10 cellular contexts compared by ENCODE assay signal in genomic region chr2:237486819-237487448, GRCh38. TPM values are rescaled to one million over a fixed set of nuclear protein-coding genes. Genes with fewer than 3 reads are reported as not detected.
DNase-seq lines count a peak whose midpoint lies in the region; ATAC-seq, FAIRE-seq and TF ChIP-seq lines count a peak whose summit lies in the region.
"Had no signal": no experiment of that assay in that cellular context is flagged by ENCODE, and none has a peak within 500 bp of the region (broad histone marks: within the 10 kb centered on the region; RNA-seq: fewer than 3 reads in every experiment).

TSS of gene MLPH (plus strand) at chr2:237487251. CDS start at chr2:237493427, 6,176 bp downstream.

- ATAC-seq in HG03520 (IDR thresholded peaks at IDR 0.05; ENCODE audit: unreplicated experiment): no peak

- H3K36me3 ChIP-seq in astrocyte (ENCODE audit: insufficient read depth, low read length): peaks cover 6% of the 10 kb centered on the region
- no peaks in the 10 kb centered on the region for H3K36me3 ChIP-seq in iPS-15b (ENCODE audit: control insufficient read depth, insufficient read depth, low read length)
- H3K36me3 ChIP-seq in skeletal muscle satellite cell (ENCODE audit: insufficient read depth, low read length): peaks cover 43% of the 10 kb centered on the region

- H3K9me3 Mint-ChIP-seq in astrocyte (ENCODE audit: unreplicated experiment): peaks cover 9% of the 10 kb centered on the region

- no peaks in the 10 kb centered on the region for H4K20me1 ChIP-seq in astrocyte (ENCODE audit: insufficient read depth, low read length)

- H3K27me3 ChIP-seq in astrocyte (ENCODE audit: insufficient read depth, low read length) (no peaks in the 10 kb centered on the region), iPS-15b (ENCODE audit: control insufficient read depth, insufficient read depth, low read length) (peaks cover 64% of the 10 kb centered on the region), skeletal muscle satellite cell (ENCODE audit: control insufficient read depth, insufficient read depth, low read length) (no peaks in the 10 kb centered on the region)

- H3K9me3 ChIP-seq in astrocyte (ENCODE audit: insufficient read depth, low read depth, low read length): peaks cover 12% of the 10 kb centered on the region
- H3K9me3 ChIP-seq in iPS-15b (ENCODE audit: control insufficient read depth, insufficient read depth, low read length): peaks cover 5% of the 10 kb centered on the region
- H3K9me3 ChIP-seq in skeletal muscle satellite cell (replicated peaks; ENCODE audit: low read length): peaks cover 11% of the 10 kb centered on the region

- peaks cover 9% of the 10 kb centered on the region for H3K27me3 Mint-ChIP-seq in astrocyte (ENCODE audit: low read depth, unreplicated experiment)

- peak within 1 kb of the TSS; percentile 97 for H3K4me2 ChIP-seq in astrocyte (ENCODE audit: low read length)
- peak within 1 kb of the TSS; percentile 97 for H3K4me2 ChIP-seq in skeletal muscle satellite cell (ENCODE audit: low read length)

- H3K9ac ChIP-seq in astrocyte (ENCODE audit: low read length) (peak within 1 kb of the TSS; percentile 93), iPS-15b (ENCODE audit: low read depth, low read length) (peak within 1 kb of the TSS; percentile 54), skeletal muscle satellite cell (ENCODE audit: low read depth, low read length) (peak within 1 kb of the TSS; percentile 98)

- H3K4me3 ChIP-seq in astrocyte (ENCODE audit: insufficient read depth, low read depth, low read length) (peak within 1 kb of the TSS; percentile 82), iPS-15b (ENCODE audit: low read depth, low read length) (peak within 1 kb of the TSS; percentile 87), skeletal muscle satellite cell (ENCODE audit: low read length) (peak within 1 kb of the TSS; percentile 92)

- peaks cover 11% of the 10 kb centered on the region for H3K36me3 Mint-ChIP-seq in astrocyte (ENCODE audit: low read depth, unreplicated experiment)

- peak within 1 kb of the TSS; percentile 94 for H3K27ac ChIP-seq in astrocyte (ENCODE audit: low read depth, low read length)

- peak; percentile 73 for TF ChIP-seq POLR2A in H54 (IDR thresholded peaks at IDR 0.05; ENCODE audit: low read depth, low read length)

- peaks cover 17% of the 10 kb centered on the region for H3K4me1 Mint-ChIP-seq in astrocyte (ENCODE audit: low read depth, unreplicated experiment)

- H3K27ac Mint-ChIP-seq in astrocyte (ENCODE audit: unreplicated experiment): peak within 1 kb of the TSS; percentile 66

- peak within 1 kb of the TSS; percentile 70 for H2AFZ ChIP-seq in astrocyte (ENCODE audit: low read depth, low read length)

- FAIRE-seq in H54 (lab: Jason Lieb, UNC) (no peak), astrocyte (lab: Jason Lieb, UNC) (no peak)

- no peak for TF ChIP-seq CTCF in astrocyte (IDR thresholded peaks at IDR 0.05; ENCODE audit: insufficient read depth, low read depth, low read length)

- peaks cover 77% of the 10 kb centered on the region for H3K79me2 ChIP-seq in astrocyte (ENCODE audit: insufficient read depth, low read length)

- H3K4me3 Mint-ChIP-seq in astrocyte (ENCODE audit: unreplicated experiment): peak within 1 kb of the TSS; percentile 87

- peak; percentile 68 for DNase-seq in H54 (ENCODE audit: insufficient read length, low spot score)
- DNase-seq in astrocyte (ENCODE audit: low read depth): peak; percentile 57
- no peak for DNase-seq in RKO (ENCODE audit: low spot score)
- no peak for DNase-seq in globus pallidus (ENCODE audit: low spot score)
- no peak for DNase-seq in pons (ENCODE audit: low spot score)
- DNase-seq: hypothalamus had no signal

- H3K4me1 ChIP-seq in astrocyte (ENCODE audit: insufficient read depth, low read length): peaks cover 44% of the 10 kb centered on the region
- peaks cover 9% of the 10 kb centered on the region for H3K4me1 ChIP-seq in iPS-15b (ENCODE audit: control insufficient read depth, insufficient read depth, low read length)
- H3K4me1 ChIP-seq in skeletal muscle satellite cell (ENCODE audit: control insufficient read depth, insufficient read depth, low read length): peaks cover 69% of the 10 kb centered on the region

RNA-seq across cellular contexts. Expression of gene MLPH, which starts in this region (rescaled TPM):
- 14.2 and 16.2 TPM in 2 replicates for total RNA-seq in astrocyte
- 24.7 and 53.0 TPM in 2 replicates for total RNA-seq in skeletal muscle satellite cell (2012; rRNA removed)
- total RNA-seq: T-helper 2 cell treated with Interferon-gamma antibody and Interleukin-4, amounts not matched to agents 100 ng/mL and 5 ng/mL, for 36 hours had no signal

Comparison
In these comparisons a context has a peak if more than half of its experiments do, and no peak if none do; other contexts are left out.
1. DNase-seq: peak in H54 (single experiment) and astrocyte (single experiment); none in RKO (single experiment), globus pallidus (single experiment) and pons (single experiment).
2. Peak in every context shown above with its lines, with median percentiles within 50 percentile points of each other: H3K4me3 ChIP-seq and H3K9ac ChIP-seq.